In the genomic region with DNA sequence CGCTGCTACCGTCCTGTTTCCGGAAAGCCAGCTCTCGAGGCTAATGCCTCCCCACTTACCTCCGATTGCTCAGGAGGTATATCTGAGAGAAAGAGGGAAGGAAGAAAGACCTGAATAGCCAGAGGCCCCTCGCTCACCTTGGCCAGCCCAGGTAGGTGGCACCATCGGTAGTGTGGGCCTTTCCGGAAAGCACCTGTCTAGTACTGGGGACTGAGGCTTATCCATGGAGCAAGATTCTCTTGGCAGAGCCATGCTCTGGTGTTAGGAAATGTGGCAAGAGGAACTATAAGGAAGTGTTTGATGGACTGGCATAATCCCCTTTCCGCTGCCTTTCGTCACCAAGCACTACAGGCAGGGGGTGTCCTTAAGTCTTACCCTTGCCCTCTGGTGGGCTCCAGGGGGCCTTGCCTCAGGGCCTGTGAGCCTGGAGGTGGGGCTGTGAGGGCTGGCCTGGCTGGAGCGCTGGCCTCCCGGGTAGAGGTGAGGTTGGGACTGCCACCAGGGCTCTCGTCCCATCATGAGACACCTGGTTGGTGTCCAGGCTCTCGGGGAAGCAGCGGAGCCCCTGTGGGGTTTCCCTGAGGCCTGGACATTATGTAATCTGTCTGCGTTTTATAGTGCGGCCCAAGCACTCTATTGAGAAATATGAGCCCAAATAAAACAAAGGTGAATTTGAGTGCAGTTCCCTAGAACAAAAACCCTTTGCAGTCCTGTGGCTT, we compare ENCODE assay signal across 8 cellular contexts. TPM values are rescaled to one million over a fixed set of nuclear protein-coding genes. Genes with fewer than 3 reads are reported as not detected.
DNase-seq lines count a peak whose midpoint lies in the region; ATAC-seq, FAIRE-seq and TF ChIP-seq lines count a peak whose summit lies in the region.

No MANE protein-coding gene starts in this region.

- 40 to 43% methylated on average over 1 to 17 of the region's 17 CpGs for WGBS in transverse colon (ENCODE audit: low coverage in 1 of 2), 2 donors

- ATAC-seq in Right ventricle myocardium inferior (peak; percentile 12), left ventricle myocardium superior (no peak), left colon (peak; percentile 38), HG03175 (IDR thresholded peaks at IDR 0.05; ENCODE audit: unreplicated experiment) (no peak)
- no peak for ATAC-seq in activated naive CD8-positive, alpha-beta T cell treated with anti-CD3 and anti-CD28 coated beads, Interleukin-2, amount 50 U/mL, for 24 hours

- peaks cover 2% of the 10 kb centered on the region for H3K27me3 Mint-ChIP-seq in activated naive CD8-positive, alpha-beta T cell treated with anti-CD3 and anti-CD28 coated beads, Interleukin-2, amount 50 U/mL, for 24 hours

- TF ChIP-seq POLR2A in transverse colon (IDR thresholded peaks at IDR 0.05), result peak; percentile 62

- no peaks in the 10 kb centered on the region for H3K9me3 ChIP-seq in transverse colon

- intact Hi-C loops in Right ventricle myocardium inferior (cut with DNase I) (no loop called here), left ventricle myocardium superior (cut with micrococcal nuclease) (no loop called here), left colon (cut with DNase I, micrococcal nuclease) (no loop called here), transverse colon (cut with DNase I; ENCODE audit: low total_unique reads) (no loop called here)

- H3K4me3 ChIP-seq in transverse colon, result peak overlapping the region in 3 of 4 donors; percentile 85 to 94 (median 85)

- H3K36me3 Mint-ChIP-seq in activated naive CD8-positive, alpha-beta T cell treated with anti-CD3 and anti-CD28 coated beads, Interleukin-2, amount 50 U/mL, for 24 hours (ENCODE audit: low read depth), result peaks cover 15% of the 10 kb centered on the region

- TF ChIP-seq EP300 in transverse colon (IDR thresholded peaks at IDR 0.05; ENCODE audit: low read depth), result no peak

- H3K27ac ChIP-seq in transverse colon, result peak overlapping the region; percentile 89 to 95 (median 94)

- H3K36me3 ChIP-seq in transverse colon, result no peaks in the 10 kb centered on the region

- no peak overlapping the region for H3K27ac Mint-ChIP-seq in activated naive CD8-positive, alpha-beta T cell treated with anti-CD3 and anti-CD28 coated beads, Interleukin-2, amount 50 U/mL, for 24 hours

- peaks cover 36 to 65% (median 56%) of the 10 kb centered on the region in 4 donors for H3K4me1 ChIP-seq in transverse colon

- in situ Hi-C loops in transverse colon (cut with MboI; ENCODE audit: low pct_ligation_motif_present in 1 of 4, low pct_unique_long_range_greater_than_20kb in 1 of 4, low sequenced_read_pairs in 3 of 4), result no loop called here

- H3K4me1 Mint-ChIP-seq in activated naive CD8-positive, alpha-beta T cell treated with anti-CD3 and anti-CD28 coated beads, Interleukin-2, amount 50 U/mL, for 24 hours, result peaks cover 71% of the 10 kb centered on the region

- no peaks in the 10 kb centered on the region for H3K27me3 ChIP-seq in transverse colon

- TF ChIP-seq CTCF in transverse colon (IDR thresholded peaks at IDR 0.05), result peak in 1 of 5 experiments; percentile 22

- H3K9me3 Mint-ChIP-seq in activated naive CD8-positive, alpha-beta T cell treated with anti-CD3 and anti-CD28 coated beads, Interleukin-2, amount 50 U/mL, for 24 hours, result peaks cover 11% of the 10 kb centered on the region

- DNase-seq in Right ventricle myocardium inferior (ENCODE audit: missing footprints) (peak; percentile 62), left ventricle myocardium superior (no peak), left colon (peak in 1 of 2 donors; percentile 49), transverse colon (peak; percentile 55), urothelium cell line (ENCODE audit: low spot score) (no peak), NCI-H2171 treated with DMSO at 0.1 percent for 48 hours (lab: John Stamatoyannopoulos, UW) (no peak)
- no peak for DNase-seq in activated naive CD8-positive, alpha-beta T cell treated with anti-CD3 and anti-CD28 coated beads, Interleukin-2, amount 50 U/mL, for 24 hours

- no peak for FAIRE-seq in urothelium cell line (lab: Jason Lieb, UNC)

- peak overlapping the region; percentile 85 for H3K4me3 Mint-ChIP-seq in activated naive CD8-positive, alpha-beta T cell treated with anti-CD3 and anti-CD28 coated beads, Interleukin-2, amount 50 U/mL, for 24 hours

RNA-seq across cellular contexts. Expression of gene CMIP, which starts 2.9 kb away (rescaled TPM):
- total RNA-seq in Right ventricle myocardium inferior (10.5 TPM), left ventricle myocardium superior (9.7 TPM), left colon (10 to 100 TPM; 81.8 to 84.5 TPM), transverse colon (10 to 100 TPM; 40.0 to 69.6 (median 47.0) TPM)

Comparison
In these comparisons a context has a peak if more than half of its experiments do, and no peak if none do; other contexts are left out.
1. ATAC-seq: peak in Right ventricle myocardium inferior (single experiment) and left colon (single experiment); none in left ventricle myocardium superior (single experiment), activated naive CD8-positive, alpha-beta T cell treated with anti-CD3 and anti-CD28 coated beads, Interleukin-2, amount 50 U/mL, for 24 hours (single experiment) and HG03175 (single experiment).
2. DNase-seq: peak in Right ventricle myocardium inferior (single experiment) and transverse colon (single experiment); none in left ventricle myocardium superior (single experiment), activated naive CD8-positive, alpha-beta T cell treated with anti-CD3 and anti-CD28 coated beads, Interleukin-2, amount 50 U/mL, for 24 hours (single experiment), urothelium cell line (single experiment) and NCI-H2171 treated with DMSO at 0.1 percent for 48 hours (single experiment).